13 cellular contexts compared by ENCODE assay signal in genomic region chr12:62834971-62835547, GRCh38.
DNase-seq lines count a peak whose midpoint lies in the region; ATAC-seq, FAIRE-seq and TF ChIP-seq lines count a peak whose summit lies in the region.
"Had no signal": no experiment of that assay in that cellular context is flagged by ENCODE, and none has a peak within 500 bp of the region (broad histone marks: within the 10 kb centered on the region; RNA-seq: fewer than 3 reads in every experiment).

No MANE protein-coding gene starts in this region.

- no peaks in the 10 kb centered on the region for H3K9me3 ChIP-seq in kidney (ENCODE audit: control insufficient read depth in 1 of 2, low read length in 2 of 2)
- H3K9me3 ChIP-seq: gastrocnemius medialis had no signal

- H3K36me3 ChIP-seq in kidney (ENCODE audit: control insufficient read depth in 1 of 2, insufficient read depth in 2 of 2, low read length in 2 of 2): no peaks in the 10 kb centered on the region
- H3K36me3 ChIP-seq: gastrocnemius medialis had no signal

- H3K27ac ChIP-seq in caudate nucleus (ENCODE audit: low read depth, low read length) (peak overlapping the region; percentile 8), kidney (ENCODE audit: low read depth in 2 of 2, low read length in 2 of 2) (no peak overlapping the region)

- ATAC-seq in GM18867 (IDR thresholded peaks at IDR 0.05; ENCODE audit: unreplicated experiment): peak; percentile 57
- ATAC-seq in HG03571 (IDR thresholded peaks at IDR 0.05; ENCODE audit: unreplicated experiment): peak; percentile 63
- no peak for ATAC-seq in GM19463 (IDR thresholded peaks at IDR 0.05; ENCODE audit: unreplicated experiment)
- no peak for ATAC-seq in HG02623 (IDR thresholded peaks at IDR 0.05; ENCODE audit: unreplicated experiment)
- ATAC-seq: activated T-helper 17 cell treated with anti-CD3 and anti-CD28 coated beads, Interleukin-2, amount 50 U/mL, for 72 hours had no signal

- intact Hi-C loops in kidney (cut with DNase I): no loop called here

- H3K4me1 ChIP-seq in kidney (ENCODE audit: control insufficient read depth in 1 of 2, insufficient read depth in 1 of 2, low read depth in 1 of 2, low read length in 2 of 2): no peaks in the 10 kb centered on the region

- no peak overlapping the region for H3K9ac ChIP-seq in kidney (ENCODE audit: low read length in 2 of 2)

- TF ChIP-seq CTCF in kidney (IDR thresholded peaks at IDR 0.05; ENCODE audit: borderline replicate concordance, extremely low read depth, insufficient read depth): no peak

- no peak overlapping the region for H3K4me3 ChIP-seq in kidney (ENCODE audit: low read length in 2 of 2)
- H3K4me3 ChIP-seq: gastrocnemius medialis had no signal

- no peak for FAIRE-seq in kidney (lab: Jason Lieb, UNC)

- DNase-seq in caudate nucleus (lab: John Stamatoyannopoulos, UW) (peak in 1 of 61 donors; percentile 85), retina (peak; percentile 48), T-helper 2 cell (no peak), kidney (no peak)
- DNase-seq: GDM1, NCI-H1105, nucleus accumbens had no signal

Comparison
In these comparisons a context has a peak if more than half of its experiments do, and no peak if none do; other contexts are left out.
1. ATAC-seq: peak in GM18867 (single experiment) and HG03571 (single experiment); none in GM19463 (single experiment) and HG02623 (single experiment).